In genomic region chr12:85835810-85836715, GRCh38 we compare ENCODE assay signal across 8 cellular contexts. TPM values are rescaled to one million over a fixed set of nuclear protein-coding genes. Genes with fewer than 3 reads are reported as not detected.
DNase-seq lines count a peak whose midpoint lies in the region; ATAC-seq and TF ChIP-seq lines count a peak whose summit lies in the region.

Gene RASSF9 (minus strand): TSS chr12:85836409. CDS start chr12:85836201, 208 bp downstream.

- no peak within 1 kb of the TSS for H4K91ac ChIP-seq in trophoblast cell (ENCODE audit: low read depth, low read length)

- H2BK120ac ChIP-seq in trophoblast cell (ENCODE audit: insufficient read depth, low read length, poor library complexity): no peak within 1 kb of the TSS

- no peaks in the 10 kb centered on the region for H3K9me3 ChIP-seq in trophoblast cell (ENCODE audit: insufficient read depth, low read depth, low read length)

- H3K4me3 ChIP-seq in trophoblast cell (ENCODE audit: low read depth, low read length): no peak within 1 kb of the TSS

- H3K27me3 ChIP-seq in foreskin keratinocyte: no peaks in the 10 kb centered on the region
- H3K27me3 ChIP-seq in trophoblast cell (ENCODE audit: insufficient read depth, low read length): no peaks in the 10 kb centered on the region

- H3K23ac ChIP-seq in trophoblast cell (ENCODE audit: low read length): no peak within 1 kb of the TSS

- POLR2A ChIA-PET in HEK293T (lab: Yijun Ruan, JAX): no interaction called here

- H2BK5ac ChIP-seq in trophoblast cell (ENCODE audit: low read depth, low read length, poor library complexity): peak within 1 kb of the TSS; percentile 31

- no peaks in the 10 kb centered on the region for H3K79me2 ChIP-seq in trophoblast cell (ENCODE audit: control insufficient read depth, insufficient read depth, low read length, poor library complexity)

- H2AK5ac ChIP-seq in trophoblast cell (ENCODE audit: low read length): no peak within 1 kb of the TSS

- H3K36me3 ChIP-seq in trophoblast cell (ENCODE audit: control insufficient read depth in 1 of 2, insufficient read depth in 2 of 2, low read length in 2 of 2): no peaks in the 10 kb centered on the region

- peak within 1 kb of the TSS; percentile 14 for H4K8ac ChIP-seq in trophoblast cell (ENCODE audit: low read depth, low read length)

- H3K4me1 ChIP-seq in foreskin keratinocyte: peaks cover 37% of the 10 kb centered on the region
- peaks cover 5 to 7% of the 10 kb centered on the region in 2 experiments for H3K4me1 ChIP-seq in trophoblast cell (ENCODE audit: control insufficient read depth in 1 of 2, insufficient read depth in 2 of 2, low read length in 2 of 2)

- H3K18ac ChIP-seq in trophoblast cell (ENCODE audit: low read length): no peak within 1 kb of the TSS

- WGBS in trophoblast cell (ENCODE audit: extremely low coverage, insufficient coverage, insufficient read length): no CpG with 5 or more reads among the region's 14 CpGs

- H3K14ac ChIP-seq in trophoblast cell (ENCODE audit: low read length): no peak within 1 kb of the TSS

- H3K79me1 ChIP-seq in trophoblast cell (ENCODE audit: low read length): no peaks in the 10 kb centered on the region

- H3K4me2 ChIP-seq in trophoblast cell (ENCODE audit: low read length): peak within 1 kb of the TSS; percentile 64

- peak within 1 kb of the TSS; percentile 63 for H2AFZ ChIP-seq in trophoblast cell (ENCODE audit: insufficient read depth, low read length, poor library complexity)

- H3K4ac ChIP-seq in trophoblast cell (ENCODE audit: low read depth, low read length): no peak within 1 kb of the TSS

- no peak within 1 kb of the TSS for H2BK12ac ChIP-seq in trophoblast cell (ENCODE audit: low read length)

- H3K9ac ChIP-seq in trophoblast cell (ENCODE audit: low read length): no peak within 1 kb of the TSS

- CTCF ChIA-PET in HEK293T (lab: Yijun Ruan, JAX): interaction anchor here (0.6 kb wide), 1 partner anchor 77 kb away, joined by 3 read pairs; no protein-coding TSS in a partner anchor

- DNase-seq in ELF-1 (ENCODE audit: low read depth, low spot score) (peak; percentile 67), RPMI7951 (ENCODE audit: low read depth) (peak; percentile 11), foreskin keratinocyte (peak; percentile 60 to 72), trophoblast cell (no peak), HEK293T (ENCODE audit: extremely low spot score) (no peak), RPMI8226 (no peak)

- ATAC-seq in foreskin keratinocyte (peak; percentile 74), HG02938 (IDR thresholded peaks at IDR 0.05; ENCODE audit: unreplicated experiment) (no peak), HG03565 (IDR thresholded peaks at IDR 0.05; ENCODE audit: unreplicated experiment) (no peak)

- peak within 1 kb of the TSS; percentile 77 for H3K27ac ChIP-seq in foreskin keratinocyte
- peak within 1 kb of the TSS; percentile 40 for H3K27ac ChIP-seq in trophoblast cell (ENCODE audit: low read depth, low read length)

- H4K12ac ChIP-seq in trophoblast cell (ENCODE audit: low read depth, low read length): no peak within 1 kb of the TSS

- TF ChIP-seq CTCF in foreskin keratinocyte (conservative IDR thresholded peaks at IDR 0.05): no peak

TF ChIP-seq in HEK293T, 16 proteins besides CTCF, POLR2A, EP300 and RAD21:
- TF ChIP-seq ELF4 (IDR thresholded peaks at IDR 0.05) (no peak), ARNT (IDR thresholded peaks at IDR 0.05) (no peak), LEF1 (IDR thresholded peaks at IDR 0.05; ENCODE audit: borderline replicate concordance) (no peak), SUZ12 (IDR thresholded peaks at IDR 0.05) (no peak), ZNF384 (IDR thresholded peaks at IDR 0.05) (no peak), SP1 (IDR thresholded peaks at IDR 0.05) (no peak), PKNOX1 (IDR thresholded peaks at IDR 0.05) (no peak), HDGF (IDR thresholded peaks at IDR 0.05; ENCODE audit: borderline replicate concordance) (no peak), FOXA1 (IDR thresholded peaks at IDR 0.05) (no peak), CTBP1 (IDR thresholded peaks at IDR 0.05; ENCODE audit: borderline replicate concordance) (no peak), FOXK2 (IDR thresholded peaks at IDR 0.05) (no peak), FOXM1 (IDR thresholded peaks at IDR 0.05; ENCODE audit: borderline replicate concordance) (no peak), NFRKB (IDR thresholded peaks at IDR 0.05) (no peak), BHLHE40 (IDR thresholded peaks at IDR 0.05; ENCODE audit: borderline replicate concordance) (no peak), TARDBP (IDR thresholded peaks at IDR 0.05) (no peak)

RNA-seq across cellular contexts. Expression of gene RASSF9, which starts in this region (rescaled TPM):
- total RNA-seq in RPMI7951 (2014; rRNA removed; shearing (Covaris generic)): under 0.01 TPM in 1 of 2 replicates, not detected in the other
- 2.0 and 2.7 TPM in 2 replicates for total RNA-seq in foreskin keratinocyte
- polyA plus RNA-seq in foreskin keratinocyte: 0.51 and 0.74 TPM in 2 replicates
- polyA plus RNA-seq in trophoblast cell (2013): 0.56 and 0.57 TPM in 2 replicates

Comparison
In these comparisons a context has a peak if more than half of its experiments do, and no peak if none do; other contexts are left out.
1. Peak in DNase-seq in RPMI7951; RNA of the gene not detected or under 1 TPM.
2. DNase-seq: peak in ELF-1 (single experiment) and foreskin keratinocyte (2 of 2); none in trophoblast cell (0 of 2), HEK293T (single experiment) and RPMI8226 (single experiment).